In the genomic region with DNA sequence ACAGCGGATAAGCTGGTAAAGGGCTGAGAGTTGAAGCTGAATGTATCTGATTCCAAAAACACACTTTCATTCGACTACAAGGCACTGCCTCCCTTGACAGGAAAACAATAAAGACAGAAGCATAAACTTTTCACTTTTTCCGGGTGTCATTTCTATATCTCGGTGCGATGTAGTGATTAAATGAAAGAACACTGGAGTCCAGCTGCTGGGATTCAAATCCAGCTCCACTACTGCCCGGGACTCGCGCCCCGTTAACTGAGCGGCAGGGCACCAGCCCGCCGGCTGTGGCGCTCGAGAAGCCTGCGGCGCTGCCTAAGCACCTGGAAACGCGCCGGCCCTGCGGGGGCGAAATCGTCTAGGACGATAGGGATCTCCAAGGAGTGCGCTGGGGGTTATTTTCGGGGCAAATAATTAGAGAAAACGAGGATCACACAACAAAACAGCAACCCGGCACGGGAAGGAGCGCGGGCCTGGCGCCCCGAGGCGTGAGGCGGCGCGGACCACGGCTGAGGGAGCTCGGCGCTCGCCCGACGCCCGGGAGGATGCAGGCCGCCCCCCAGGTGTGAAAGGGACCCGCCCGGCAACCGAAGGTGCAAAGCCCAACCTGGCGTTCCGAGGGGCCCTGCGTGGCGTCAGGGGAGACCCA, we compare ENCODE assay signal across 1 cellular context.
A peak's percentile ranks its signal among the peaks of the same experiment; 100 is the strongest.
TF ChIP-seq lines count a peak whose summit lies in the region.

No MANE protein-coding gene starts in this region.

TF ChIP-seq in K562, 482 proteins besides CTCF, POLR2A, EP300 and RAD21 (continued from another document and continues in another):
- TF ChIP-seq, protein P1, sequence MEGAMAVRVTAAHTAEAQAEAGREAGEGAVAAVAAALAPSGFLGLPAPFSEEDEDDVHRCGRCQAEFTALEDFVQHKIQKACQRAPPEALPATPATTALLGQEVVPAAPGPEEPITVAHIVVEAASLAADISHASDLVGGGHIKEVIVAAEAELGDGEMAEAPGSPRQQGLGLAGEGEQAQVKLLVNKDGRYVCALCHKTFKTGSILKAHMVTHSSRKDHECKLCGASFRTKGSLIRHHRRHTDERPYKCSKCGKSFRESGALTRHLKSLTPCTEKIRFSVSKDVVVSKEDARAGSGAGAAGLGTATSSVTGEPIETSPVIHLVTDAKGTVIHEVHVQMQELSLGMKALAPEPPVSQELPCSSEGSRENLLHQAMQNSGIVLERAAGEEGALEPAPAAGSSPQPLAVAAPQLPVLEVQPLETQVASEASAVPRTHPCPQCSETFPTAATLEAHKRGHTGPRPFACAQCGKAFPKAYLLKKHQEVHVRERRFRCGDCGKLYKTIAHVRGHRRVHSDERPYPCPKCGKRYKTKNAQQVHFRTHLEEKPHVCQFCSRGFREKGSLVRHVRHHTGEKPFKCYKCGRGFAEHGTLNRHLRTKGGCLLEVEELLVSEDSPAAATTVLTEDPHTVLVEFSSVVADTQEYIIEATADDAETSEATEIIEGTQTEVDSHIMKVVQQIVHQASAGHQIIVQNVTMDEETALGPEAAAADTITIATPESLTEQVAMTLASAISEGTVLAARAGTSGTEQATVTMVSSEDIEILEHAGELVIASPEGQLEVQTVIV (CRISPR knock-in tag; IDR thresholded peaks at IDR 0.05; ENCODE audit: borderline replicate concordance) = no peak
- TF ChIP-seq, protein P2, sequence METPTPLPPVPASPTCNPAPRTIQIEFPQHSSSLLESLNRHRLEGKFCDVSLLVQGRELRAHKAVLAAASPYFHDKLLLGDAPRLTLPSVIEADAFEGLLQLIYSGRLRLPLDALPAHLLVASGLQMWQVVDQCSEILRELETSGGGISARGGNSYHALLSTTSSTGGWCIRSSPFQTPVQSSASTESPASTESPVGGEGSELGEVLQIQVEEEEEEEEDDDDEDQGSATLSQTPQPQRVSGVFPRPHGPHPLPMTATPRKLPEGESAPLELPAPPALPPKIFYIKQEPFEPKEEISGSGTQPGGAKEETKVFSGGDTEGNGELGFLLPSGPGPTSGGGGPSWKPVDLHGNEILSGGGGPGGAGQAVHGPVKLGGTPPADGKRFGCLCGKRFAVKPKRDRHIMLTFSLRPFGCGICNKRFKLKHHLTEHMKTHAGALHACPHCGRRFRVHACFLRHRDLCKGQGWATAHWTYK (CRISPR knock-in tag; IDR thresholded peaks at IDR 0.05) = peak; percentile 56
- TF ChIP-seq SAFB2 (IDR thresholded peaks at IDR 0.05; ENCODE audit: borderline replicate concordance, low read depth, low read length, severe bottlenecking) (no peak), PYGO2 (tag; IDR thresholded peaks at IDR 0.05) (no peak), MEF2D (tag; conservative IDR thresholded peaks at IDR 0.05; ENCODE audit: low read depth) (no peak), NONO (IDR thresholded peaks at IDR 0.05; ENCODE audit: low read depth in 2 of 2, low read length in 1 of 2) (0 out of 4 replicates have a peak, but pooled peaks of 1 of the 2 experiments have one; percentile 6), HMGN3 (IDR thresholded peaks at IDR 0.05; ENCODE audit: borderline replicate concordance, extremely low read depth, insufficient read length, low read depth, low read length) (peak; percentile 73), HMG20B (CRISPR knock-in tag; IDR thresholded peaks at IDR 0.05) (no peak), ZNF175 (CRISPR knock-in tag; IDR thresholded peaks at IDR 0.05; ENCODE audit: low read depth) (no peak), KLF16 (IDR thresholded peaks at IDR 0.05) (peak; percentile 60; the same call in 1 of the 2 replicates), SMARCA4 (IDR thresholded peaks at IDR 0.05) (peak; percentile 56; the same call in 1 of the 2 replicates), NFIC (IDR thresholded peaks at IDR 0.05) (no peak), FOXK2 (conservative IDR thresholded peaks at IDR 0.05 in 1 of 2, IDR thresholded peaks at IDR 0.05 in 1 of 2; ENCODE audit: low read depth in 2 of 2) (no peak), SIX5 (IDR thresholded peaks at IDR 0.05; ENCODE audit: borderline replicate concordance in 1 of 2, insufficient read depth in 1 of 2, low read depth in 1 of 2, low read length in 2 of 2) (no peak), OTX1 (CRISPR knock-in tag; IDR thresholded peaks at IDR 0.05) (no peak), CBFA2T3 (IDR thresholded peaks at IDR 0.05) (peak; percentile 34), SRSF1 (IDR thresholded peaks at IDR 0.05; ENCODE audit: low read depth, low read length) (no peak), ZNF699 (CRISPR knock-in tag; IDR thresholded peaks at IDR 0.05; ENCODE audit: insufficient replicate concordance) (no peak), SREBF2 (CRISPR knock-in tag; IDR thresholded peaks at IDR 0.05) (no peak), PHF21A (IDR thresholded peaks at IDR 0.05; ENCODE audit: borderline replicate concordance, low read depth) (0 out of 2 replicates have a peak, but pooled peaks have one; percentile 69), RCOR1 (IDR thresholded peaks at IDR 0.05; ENCODE audit: borderline replicate concordance in 1 of 2, low read depth in 2 of 2, low read length in 2 of 2) (peak in 1 of 2 experiments; percentile 48; a peak in 1 of 4 replicates), GATA2 (CRISPR knock-in tag; IDR thresholded peaks at IDR 0.05) (peak; percentile 75), MAZ (CRISPR knock-in tag; conservative IDR thresholded peaks at IDR 0.05 in 1 of 2, IDR thresholded peaks at IDR 0.05 in 1 of 2) (peak; percentile 24 to 75; a peak in 3 of 4 replicates), NBN (IDR thresholded peaks at IDR 0.05; ENCODE audit: low read depth) (0 out of 2 replicates have a peak, but pooled peaks have one; percentile 38), KLF10 (CRISPR knock-in tag; IDR thresholded peaks at IDR 0.05) (no peak), ZNF507 (tag; conservative IDR thresholded peaks at IDR 0.05) (no peak)
- TF ChIP-seq, protein P3, sequence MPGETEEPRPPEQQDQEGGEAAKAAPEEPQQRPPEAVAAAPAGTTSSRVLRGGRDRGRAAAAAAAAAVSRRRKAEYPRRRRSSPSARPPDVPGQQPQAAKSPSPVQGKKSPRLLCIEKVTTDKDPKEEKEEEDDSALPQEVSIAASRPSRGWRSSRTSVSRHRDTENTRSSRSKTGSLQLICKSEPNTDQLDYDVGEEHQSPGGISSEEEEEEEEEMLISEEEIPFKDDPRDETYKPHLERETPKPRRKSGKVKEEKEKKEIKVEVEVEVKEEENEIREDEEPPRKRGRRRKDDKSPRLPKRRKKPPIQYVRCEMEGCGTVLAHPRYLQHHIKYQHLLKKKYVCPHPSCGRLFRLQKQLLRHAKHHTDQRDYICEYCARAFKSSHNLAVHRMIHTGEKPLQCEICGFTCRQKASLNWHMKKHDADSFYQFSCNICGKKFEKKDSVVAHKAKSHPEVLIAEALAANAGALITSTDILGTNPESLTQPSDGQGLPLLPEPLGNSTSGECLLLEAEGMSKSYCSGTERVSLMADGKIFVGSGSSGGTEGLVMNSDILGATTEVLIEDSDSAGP (CRISPR knock-in tag; IDR thresholded peaks at IDR 0.05) = no peak
- TF ChIP-seq, protein P4, sequence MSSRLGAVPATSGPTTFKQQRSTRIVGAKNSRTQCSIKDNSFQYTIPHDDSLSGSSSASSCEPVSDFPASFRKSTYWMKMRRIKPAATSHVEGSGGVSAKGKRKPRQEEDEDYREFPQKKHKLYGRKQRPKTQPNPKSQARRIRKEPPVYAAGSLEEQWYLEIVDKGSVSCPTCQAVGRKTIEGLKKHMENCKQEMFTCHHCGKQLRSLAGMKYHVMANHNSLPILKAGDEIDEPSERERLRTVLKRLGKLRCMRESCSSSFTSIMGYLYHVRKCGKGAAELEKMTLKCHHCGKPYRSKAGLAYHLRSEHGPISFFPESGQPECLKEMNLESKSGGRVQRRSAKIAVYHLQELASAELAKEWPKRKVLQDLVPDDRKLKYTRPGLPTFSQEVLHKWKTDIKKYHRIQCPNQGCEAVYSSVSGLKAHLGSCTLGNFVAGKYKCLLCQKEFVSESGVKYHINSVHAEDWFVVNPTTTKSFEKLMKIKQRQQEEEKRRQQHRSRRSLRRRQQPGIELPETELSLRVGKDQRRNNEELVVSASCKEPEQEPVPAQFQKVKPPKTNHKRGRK (tag; IDR thresholded peaks at IDR 0.05) = no peak
- TF ChIP-seq, protein P5, sequence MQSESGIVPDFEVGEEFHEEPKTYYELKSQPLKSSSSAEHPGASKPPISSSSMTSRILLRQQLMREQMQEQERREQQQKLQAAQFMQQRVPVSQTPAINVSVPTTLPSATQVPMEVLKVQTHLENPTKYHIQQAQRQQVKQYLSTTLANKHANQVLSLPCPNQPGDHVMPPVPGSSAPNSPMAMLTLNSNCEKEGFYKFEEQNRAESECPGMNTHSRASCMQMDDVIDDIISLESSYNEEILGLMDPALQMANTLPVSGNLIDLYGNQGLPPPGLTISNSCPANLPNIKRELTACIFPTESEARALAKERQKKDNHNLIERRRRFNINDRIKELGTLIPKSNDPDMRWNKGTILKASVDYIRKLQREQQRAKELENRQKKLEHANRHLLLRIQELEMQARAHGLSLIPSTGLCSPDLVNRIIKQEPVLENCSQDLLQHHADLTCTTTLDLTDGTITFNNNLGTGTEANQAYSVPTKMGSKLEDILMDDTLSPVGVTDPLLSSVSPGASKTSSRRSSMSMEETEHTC (IDR thresholded peaks at IDR 0.05) = no peak
- TF ChIP-seq, protein P6, sequence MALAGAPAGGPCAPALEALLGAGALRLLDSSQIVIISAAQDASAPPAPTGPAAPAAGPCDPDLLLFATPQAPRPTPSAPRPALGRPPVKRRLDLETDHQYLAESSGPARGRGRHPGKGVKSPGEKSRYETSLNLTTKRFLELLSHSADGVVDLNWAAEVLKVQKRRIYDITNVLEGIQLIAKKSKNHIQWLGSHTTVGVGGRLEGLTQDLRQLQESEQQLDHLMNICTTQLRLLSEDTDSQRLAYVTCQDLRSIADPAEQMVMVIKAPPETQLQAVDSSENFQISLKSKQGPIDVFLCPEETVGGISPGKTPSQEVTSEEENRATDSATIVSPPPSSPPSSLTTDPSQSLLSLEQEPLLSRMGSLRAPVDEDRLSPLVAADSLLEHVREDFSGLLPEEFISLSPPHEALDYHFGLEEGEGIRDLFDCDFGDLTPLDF (CRISPR knock-in tag; IDR thresholded peaks at IDR 0.05) = peak; percentile 80; the same call in 1 of the 2 replicates
- TF ChIP-seq, protein P7, sequence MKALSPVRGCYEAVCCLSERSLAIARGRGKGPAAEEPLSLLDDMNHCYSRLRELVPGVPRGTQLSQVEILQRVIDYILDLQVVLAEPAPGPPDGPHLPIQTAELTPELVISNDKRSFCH (CRISPR knock-in tag; IDR thresholded peaks at IDR 0.05) = no peak
- TF ChIP-seq, protein P7 (tag; IDR thresholded peaks at IDR 0.05) = peak; percentile 64; the same call in 1 of the 2 replicates
- TF ChIP-seq, protein P8, sequence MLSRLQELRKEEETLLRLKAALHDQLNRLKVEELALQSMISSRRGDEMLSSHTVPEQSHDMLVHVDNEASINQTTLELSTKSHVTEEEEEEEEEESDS (CRISPR knock-in tag; IDR thresholded peaks at IDR 0.05) = no peak
- TF ChIP-seq, protein P9, sequence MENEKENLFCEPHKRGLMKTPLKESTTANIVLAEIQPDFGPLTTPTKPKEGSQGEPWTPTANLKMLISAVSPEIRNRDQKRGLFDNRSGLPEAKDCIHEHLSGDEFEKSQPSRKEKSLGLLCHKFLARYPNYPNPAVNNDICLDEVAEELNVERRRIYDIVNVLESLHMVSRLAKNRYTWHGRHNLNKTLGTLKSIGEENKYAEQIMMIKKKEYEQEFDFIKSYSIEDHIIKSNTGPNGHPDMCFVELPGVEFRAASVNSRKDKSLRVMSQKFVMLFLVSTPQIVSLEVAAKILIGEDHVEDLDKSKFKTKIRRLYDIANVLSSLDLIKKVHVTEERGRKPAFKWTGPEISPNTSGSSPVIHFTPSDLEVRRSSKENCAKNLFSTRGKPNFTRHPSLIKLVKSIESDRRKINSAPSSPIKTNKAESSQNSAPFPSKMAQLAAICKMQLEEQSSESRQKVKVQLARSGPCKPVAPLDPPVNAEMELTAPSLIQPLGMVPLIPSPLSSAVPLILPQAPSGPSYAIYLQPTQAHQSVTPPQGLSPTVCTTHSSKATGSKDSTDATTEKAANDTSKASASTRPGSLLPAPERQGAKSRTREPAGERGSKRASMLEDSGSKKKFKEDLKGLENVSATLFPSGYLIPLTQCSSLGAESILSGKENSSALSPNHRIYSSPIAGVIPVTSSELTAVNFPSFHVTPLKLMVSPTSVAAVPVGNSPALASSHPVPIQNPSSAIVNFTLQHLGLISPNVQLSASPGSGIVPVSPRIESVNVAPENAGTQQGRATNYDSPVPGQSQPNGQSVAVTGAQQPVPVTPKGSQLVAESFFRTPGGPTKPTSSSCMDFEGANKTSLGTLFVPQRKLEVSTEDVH (IDR thresholded peaks at IDR 0.05; ENCODE audit: low read depth, partially characterized antibody) = no peak
- TF ChIP-seq, protein P10, sequence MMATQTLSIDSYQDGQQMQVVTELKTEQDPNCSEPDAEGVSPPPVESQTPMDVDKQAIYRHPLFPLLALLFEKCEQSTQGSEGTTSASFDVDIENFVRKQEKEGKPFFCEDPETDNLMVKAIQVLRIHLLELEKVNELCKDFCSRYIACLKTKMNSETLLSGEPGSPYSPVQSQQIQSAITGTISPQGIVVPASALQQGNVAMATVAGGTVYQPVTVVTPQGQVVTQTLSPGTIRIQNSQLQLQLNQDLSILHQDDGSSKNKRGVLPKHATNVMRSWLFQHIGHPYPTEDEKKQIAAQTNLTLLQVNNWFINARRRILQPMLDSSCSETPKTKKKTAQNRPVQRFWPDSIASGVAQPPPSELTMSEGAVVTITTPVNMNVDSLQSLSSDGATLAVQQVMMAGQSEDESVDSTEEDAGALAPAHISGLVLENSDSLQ (IDR thresholded peaks at IDR 0.05) = no peak; the same call in 1 of the 2 replicates
- TF ChIP-seq, protein P11, sequence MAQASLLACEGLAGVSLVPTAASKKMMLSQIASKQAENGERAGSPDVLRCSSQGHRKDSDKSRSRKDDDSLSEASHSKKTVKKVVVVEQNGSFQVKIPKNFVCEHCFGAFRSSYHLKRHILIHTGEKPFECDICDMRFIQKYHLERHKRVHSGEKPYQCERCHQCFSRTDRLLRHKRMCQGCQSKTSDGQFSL (CRISPR knock-in tag; IDR thresholded peaks at IDR 0.05) = no peak
- TF ChIP-seq, protein P11 (tag; IDR thresholded peaks at IDR 0.05) = no peak
- TF ChIP-seq, protein P12, sequence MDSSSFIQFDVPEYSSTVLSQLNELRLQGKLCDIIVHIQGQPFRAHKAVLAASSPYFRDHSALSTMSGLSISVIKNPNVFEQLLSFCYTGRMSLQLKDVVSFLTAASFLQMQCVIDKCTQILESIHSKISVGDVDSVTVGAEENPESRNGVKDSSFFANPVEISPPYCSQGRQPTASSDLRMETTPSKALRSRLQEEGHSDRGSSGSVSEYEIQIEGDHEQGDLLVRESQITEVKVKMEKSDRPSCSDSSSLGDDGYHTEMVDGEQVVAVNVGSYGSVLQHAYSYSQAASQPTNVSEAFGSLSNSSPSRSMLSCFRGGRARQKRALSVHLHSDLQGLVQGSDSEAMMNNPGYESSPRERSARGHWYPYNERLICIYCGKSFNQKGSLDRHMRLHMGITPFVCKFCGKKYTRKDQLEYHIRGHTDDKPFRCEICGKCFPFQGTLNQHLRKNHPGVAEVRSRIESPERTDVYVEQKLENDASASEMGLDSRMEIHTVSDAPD (CRISPR knock-in tag; IDR thresholded peaks at IDR 0.05) = no peak
- TF ChIP-seq, protein P13, sequence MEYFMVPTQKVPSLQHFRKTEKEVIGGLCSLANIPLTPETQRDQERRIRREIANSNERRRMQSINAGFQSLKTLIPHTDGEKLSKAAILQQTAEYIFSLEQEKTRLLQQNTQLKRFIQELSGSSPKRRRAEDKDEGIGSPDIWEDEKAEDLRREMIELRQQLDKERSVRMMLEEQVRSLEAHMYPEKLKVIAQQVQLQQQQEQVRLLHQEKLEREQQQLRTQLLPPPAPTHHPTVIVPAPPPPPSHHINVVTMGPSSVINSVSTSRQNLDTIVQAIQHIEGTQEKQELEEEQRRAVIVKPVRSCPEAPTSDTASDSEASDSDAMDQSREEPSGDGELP (CRISPR knock-in tag; IDR thresholded peaks at IDR 0.05; ENCODE audit: borderline replicate concordance) = peak; percentile 66; the same call in 1 of the 2 replicates
